1 cellular context compared by ENCODE assay signal in the genomic region with DNA sequence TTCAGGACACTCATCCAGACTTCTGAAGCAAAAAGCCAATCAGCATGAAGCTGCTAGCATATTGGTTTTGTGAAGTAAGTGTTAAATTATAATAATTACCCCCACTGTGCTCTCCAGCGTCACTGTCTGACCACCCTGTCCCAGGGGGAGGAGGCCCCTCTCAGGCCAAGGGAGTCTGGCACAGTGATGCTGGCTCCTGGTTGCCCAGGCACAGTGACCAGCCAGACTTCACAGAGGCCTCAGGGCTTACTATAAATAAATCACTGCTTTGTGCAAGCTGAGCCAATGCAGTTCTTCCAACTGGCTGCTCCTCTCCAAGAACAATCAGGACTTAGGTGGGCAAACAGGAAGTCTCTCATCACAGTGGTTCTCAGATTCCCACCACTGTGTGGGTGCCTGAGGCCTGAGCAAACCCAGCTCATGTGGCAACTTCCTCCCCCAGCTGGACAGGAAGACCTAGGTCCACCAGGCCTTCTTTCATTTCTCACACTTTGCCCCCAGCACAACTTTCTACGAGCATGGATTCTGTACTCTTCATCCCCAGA.
TF ChIP-seq lines count a peak whose summit lies in the region.

No MANE protein-coding gene starts in this region.

TF ChIP-seq in K562, 482 proteins besides CTCF, POLR2A, EP300 and RAD21 (continued from another document):
- no peak for TF ChIP-seq TBP (optimal IDR thresholded peaks at IDR 0.05; ENCODE audit: low read depth, low read length)
- TF ChIP-seq RBBP5 (IDR thresholded peaks at IDR 0.05; ENCODE audit: borderline replicate concordance, insufficient read depth, low read length, poor library complexity, severe bottlenecking): no peak
- TF ChIP-seq, protein P1, sequence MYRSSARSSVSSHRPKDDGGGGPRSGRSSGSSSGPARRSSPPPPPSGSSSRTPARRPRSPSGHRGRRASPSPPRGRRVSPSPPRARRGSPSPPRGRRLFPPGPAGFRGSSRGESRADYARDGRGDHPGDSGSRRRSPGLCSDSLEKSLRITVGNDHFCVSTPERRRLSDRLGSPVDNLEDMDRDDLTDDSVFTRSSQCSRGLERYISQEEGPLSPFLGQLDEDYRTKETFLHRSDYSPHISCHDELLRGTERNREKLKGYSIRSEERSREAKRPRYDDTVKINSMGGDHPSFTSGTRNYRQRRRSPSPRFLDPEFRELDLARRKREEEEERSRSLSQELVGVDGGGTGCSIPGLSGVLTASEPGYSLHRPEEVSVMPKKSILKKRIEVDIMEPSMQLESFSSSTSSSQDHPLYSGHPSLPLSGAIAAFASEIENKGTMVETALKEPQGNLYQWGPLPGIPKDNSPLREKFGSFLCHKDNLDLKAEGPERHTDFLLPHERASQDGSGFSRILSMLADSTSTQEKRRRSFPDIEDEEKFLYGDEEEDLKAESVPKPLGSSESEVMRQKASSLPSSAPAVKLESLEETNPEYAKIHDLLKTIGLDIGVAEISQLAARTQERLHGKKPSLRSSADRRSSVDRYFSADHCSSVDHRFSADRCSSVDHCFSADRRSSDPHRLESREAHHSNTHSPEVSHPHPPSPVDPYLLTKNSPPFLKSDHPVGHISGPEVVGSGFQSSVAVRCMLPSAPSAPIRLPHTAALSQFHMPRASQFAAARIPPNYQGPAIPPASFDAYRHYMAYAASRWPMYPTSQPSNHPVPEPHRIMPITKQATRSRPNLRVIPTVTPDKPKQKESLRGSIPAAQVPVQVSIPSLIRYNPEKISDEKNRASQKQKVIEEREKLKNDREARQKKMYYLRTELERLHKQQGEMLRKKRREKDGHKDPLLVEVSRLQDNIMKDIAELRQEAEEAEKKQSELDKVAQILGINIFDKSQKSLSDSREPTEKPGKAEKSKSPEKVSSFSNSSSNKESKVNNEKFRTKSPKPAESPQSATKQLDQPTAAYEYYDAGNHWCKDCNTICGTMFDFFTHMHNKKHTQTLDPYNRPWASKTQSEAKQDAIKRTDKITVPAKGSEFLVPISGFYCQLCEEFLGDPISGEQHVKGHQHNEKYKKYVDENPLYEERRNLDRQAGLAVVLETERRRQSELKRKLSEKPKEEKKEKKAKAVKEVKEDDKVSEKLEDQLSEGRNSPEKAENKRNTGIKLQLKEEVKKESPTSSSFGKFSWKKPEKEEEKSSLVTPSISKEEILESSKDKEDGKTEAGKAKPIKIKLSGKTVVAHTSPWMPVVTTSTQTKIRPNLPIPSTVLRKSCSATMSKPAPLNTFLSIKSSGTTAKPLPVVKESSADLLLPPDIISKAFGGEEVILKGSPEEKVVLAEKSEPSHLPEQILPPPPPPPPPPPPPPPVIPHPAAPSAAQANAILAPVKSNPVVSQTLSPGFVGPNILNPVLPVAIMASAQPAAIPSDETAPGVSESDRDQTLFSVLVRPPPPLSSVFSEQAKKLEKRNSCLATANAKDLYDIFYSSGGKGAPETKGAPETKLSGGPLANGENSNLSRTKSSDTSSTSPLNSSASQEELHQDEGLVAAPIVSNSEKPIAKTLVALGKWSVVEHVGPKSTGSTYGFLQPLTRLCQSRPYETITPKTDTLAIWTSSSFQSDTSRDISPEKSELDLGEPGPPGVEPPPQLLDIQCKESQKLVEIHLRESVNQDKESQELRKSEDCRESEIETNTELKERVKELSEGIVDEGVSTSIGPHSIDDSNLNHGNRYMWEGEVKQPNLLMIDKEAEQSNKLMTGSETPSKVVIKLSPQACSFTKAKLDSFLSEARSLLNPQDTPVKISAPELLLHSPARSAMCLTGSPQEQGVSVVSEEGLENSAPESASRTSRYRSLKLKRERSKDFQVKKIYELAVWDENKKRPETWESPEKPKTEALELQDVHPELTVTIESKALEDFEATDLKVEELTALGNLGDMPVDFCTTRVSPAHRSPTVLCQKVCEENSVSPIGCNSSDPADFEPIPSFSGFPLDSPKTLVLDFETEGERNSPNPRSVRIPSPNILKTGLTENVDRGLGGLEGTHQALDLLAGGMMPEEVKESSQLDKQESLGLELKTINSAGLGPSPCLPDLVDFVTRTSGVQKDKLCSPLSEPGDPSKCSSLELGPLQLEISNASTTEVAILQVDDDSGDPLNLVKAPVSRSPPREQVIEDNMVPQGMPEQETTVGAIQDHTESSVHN (IDR thresholded peaks at IDR 0.05; ENCODE audit: borderline replicate concordance in 1 of 2, low read depth in 1 of 2): no peak
